ENCODE assay signal across 14 cellular contexts in the genomic region with DNA sequence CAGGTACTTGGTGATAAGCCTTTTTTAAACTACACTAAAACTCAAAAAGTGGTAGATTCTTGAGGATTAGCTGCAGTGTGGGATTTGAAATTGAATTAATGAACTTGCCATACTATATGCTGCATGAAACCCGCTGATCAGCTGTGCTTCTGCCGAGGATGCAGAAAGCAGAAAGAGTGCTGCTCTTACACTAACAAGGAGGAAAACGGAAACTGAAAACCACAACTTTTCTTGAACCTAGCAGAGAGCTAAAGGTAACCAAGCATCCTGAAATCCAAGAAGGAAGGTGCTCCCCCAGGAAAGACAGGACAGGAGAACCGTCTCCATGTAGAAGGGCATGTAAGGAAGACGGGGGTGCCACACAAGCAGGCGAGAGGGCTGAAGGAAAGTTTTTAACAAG. TPM values are rescaled to one million over a fixed set of nuclear protein-coding genes. Genes with fewer than 3 reads are reported as not detected.
DNase-seq lines count a peak whose midpoint lies in the region; ATAC-seq and TF ChIP-seq lines count a peak whose summit lies in the region.
"Had no signal": no experiment of that assay in that cellular context is flagged by ENCODE, and none has a peak within 500 bp of the region (broad histone marks: within the 10 kb centered on the region; RNA-seq: fewer than 3 reads in every experiment).

No MANE protein-coding gene starts in this region.

- peaks cover 0 to 21% of the 10 kb centered on the region in 2 donors for H3K4me1 ChIP-seq in naive thymus-derived CD4-positive, alpha-beta T cell (ENCODE audit: control insufficient read depth in 2 of 2, insufficient read depth in 2 of 2, low read length in 2 of 2)
- H3K4me1 ChIP-seq: psoas muscle had no signal

- peaks cover 28% of the 10 kb centered on the region for H3K4me1 Mint-ChIP-seq in CD4-positive, alpha-beta T cell (ENCODE audit: low read depth)
- peaks cover 47% of the 10 kb centered on the region for H3K4me1 Mint-ChIP-seq in HFFc6 (ENCODE audit: low read depth)
- H3K4me1 Mint-ChIP-seq in activated T-helper 17 cell treated with anti-CD3 and anti-CD28 coated beads, Interleukin-2, amount 50 U/mL, for 72 hours = peaks cover 13% of the 10 kb centered on the region
- peaks cover 18 to 39% (median 29%) of the 10 kb centered on the region in 7 donors for H3K4me1 Mint-ChIP-seq in naive thymus-derived CD4-positive, alpha-beta T cell

- peaks cover 0 to 10% (median 0%) of the 10 kb centered on the region in 3 experiments for H3K36me3 ChIP-seq in naive thymus-derived CD4-positive, alpha-beta T cell (ENCODE audit: control insufficient read depth in 2 of 3, insufficient read depth in 3 of 3, low read length in 3 of 3)

- H3K27me3 ChIP-seq in CD4-positive, alpha-beta T cell (ENCODE audit: control insufficient read depth, insufficient read depth, low read length) = no peaks in the 10 kb centered on the region
- no peaks in the 10 kb centered on the region for H3K27me3 ChIP-seq in naive thymus-derived CD4-positive, alpha-beta T cell (ENCODE audit: control insufficient read depth in 2 of 2, insufficient read depth in 2 of 2, low read length in 2 of 2)
- H3K27me3 ChIP-seq: esophagus muscularis mucosa, heart right ventricle had no signal

- H3K27me3 Mint-ChIP-seq in CD4-positive, alpha-beta T cell = no peaks in the 10 kb centered on the region
- no peaks in the 10 kb centered on the region for H3K27me3 Mint-ChIP-seq in HFFc6 (ENCODE audit: insufficient read depth)
- H3K27me3 Mint-ChIP-seq in activated T-helper 17 cell treated with anti-CD3 and anti-CD28 coated beads, Interleukin-2, amount 50 U/mL, for 72 hours = no peaks in the 10 kb centered on the region
- no peaks in the 10 kb centered on the region for H3K27me3 Mint-ChIP-seq in naive thymus-derived CD4-positive, alpha-beta T cell

- no peak overlapping the region for H3K4me3 ChIP-seq in naive thymus-derived CD4-positive, alpha-beta T cell (ENCODE audit: low read length)
- H3K4me3 ChIP-seq: esophagus muscularis mucosa, heart right ventricle, psoas muscle had no signal

- intact Hi-C loops in CD4-positive, alpha-beta T cell (cut with DNase I, micrococcal nuclease) = no loop called here
- intact Hi-C loops in naive thymus-derived CD4-positive, alpha-beta T cell (cut with micrococcal nuclease) = loop anchor here in 1 of 2 donors (1.0 kb wide), 1 partner anchor 269 kb away; no protein-coding TSS in a partner anchor

- TF ChIP-seq CTCF in CD4-positive, alpha-beta T cell (IDR thresholded peaks at IDR 0.05) = no peak
- TF ChIP-seq CTCF in HFFc6 (IDR thresholded peaks at IDR 0.05) = no peak

- DNase-seq in CD4-positive, alpha-beta T cell = no peak
- DNase-seq in HFFc6 = no peak
- DNase-seq in naive thymus-derived CD4-positive, alpha-beta T cell = peak in 5 of 9 donors; percentile 6 to 21 (median 11)
- no peak for DNase-seq in islet precursor cell
- no peak for DNase-seq in KBM-7
- no peak for DNase-seq in DMS153 (lab: John Stamatoyannopoulos, UW)
- DNase-seq: anterior cingulate cortex, heart right ventricle, psoas muscle, substantia nigra had no signal

- peak overlapping the region; percentile 52 for H3K27ac Mint-ChIP-seq in CD4-positive, alpha-beta T cell
- peak overlapping the region; percentile 69; the same call in 1 of the 2 replicates for H3K27ac Mint-ChIP-seq in HFFc6
- peak overlapping the region; percentile 15 for H3K27ac Mint-ChIP-seq in activated T-helper 17 cell treated with anti-CD3 and anti-CD28 coated beads, Interleukin-2, amount 50 U/mL, for 72 hours
- peak overlapping the region in 8 of 9 donors; percentile 3 to 85 (median 52) for H3K27ac Mint-ChIP-seq in naive thymus-derived CD4-positive, alpha-beta T cell

- peak overlapping the region; percentile 1 for H3K4me3 Mint-ChIP-seq in CD4-positive, alpha-beta T cell
- H3K4me3 Mint-ChIP-seq in HFFc6 = peak overlapping the region; percentile 8; the same call in 1 of the 2 replicates
- H3K4me3 Mint-ChIP-seq in activated T-helper 17 cell treated with anti-CD3 and anti-CD28 coated beads, Interleukin-2, amount 50 U/mL, for 72 hours = peak overlapping the region; percentile 2
- H3K4me3 Mint-ChIP-seq in naive thymus-derived CD4-positive, alpha-beta T cell = peak overlapping the region; percentile 1 to 81 (median 54)

- POLR2A ChIA-PET in CD4-positive, alpha-beta T cell (lab: Charles Lee) = interaction anchor here (0.6 to 1.1 kb wide), 2 partner anchors 197 to 270 kb away, joined by 3 read pairs; no protein-coding TSS in a partner anchor
- POLR2A ChIA-PET in naive thymus-derived CD4-positive, alpha-beta T cell (lab: Charles Lee) = no interaction called here

- H3K36me3 Mint-ChIP-seq in CD4-positive, alpha-beta T cell (ENCODE audit: low read depth) = peaks cover 49% of the 10 kb centered on the region
- peaks cover 56% of the 10 kb centered on the region for H3K36me3 Mint-ChIP-seq in HFFc6 (ENCODE audit: low read depth)
- peaks cover 52% of the 10 kb centered on the region for H3K36me3 Mint-ChIP-seq in activated T-helper 17 cell treated with anti-CD3 and anti-CD28 coated beads, Interleukin-2, amount 50 U/mL, for 72 hours (ENCODE audit: low read depth)
- peaks cover 0 to 27% (median 14%) of the 10 kb centered on the region in 5 donors for H3K36me3 Mint-ChIP-seq in naive thymus-derived CD4-positive, alpha-beta T cell

- H3K9me3 Mint-ChIP-seq in CD4-positive, alpha-beta T cell = no peaks in the 10 kb centered on the region
- H3K9me3 Mint-ChIP-seq in HFFc6 = peaks cover 4% of the 10 kb centered on the region; the same call in 1 of the 2 replicates
- H3K9me3 Mint-ChIP-seq in activated T-helper 17 cell treated with anti-CD3 and anti-CD28 coated beads, Interleukin-2, amount 50 U/mL, for 72 hours = no peaks in the 10 kb centered on the region
- H3K9me3 Mint-ChIP-seq in naive thymus-derived CD4-positive, alpha-beta T cell = no peaks in the 10 kb centered on the region

- no peak overlapping the region for H3K27ac ChIP-seq in CD4-positive, alpha-beta T cell (ENCODE audit: low read depth, low read length)
- peak overlapping the region; percentile 14 for H3K27ac ChIP-seq in naive thymus-derived CD4-positive, alpha-beta T cell (ENCODE audit: low read depth, low read length)
- H3K27ac ChIP-seq: esophagus muscularis mucosa, psoas muscle had no signal

- in situ Hi-C loops in KBM-7 (cut with MboI; ENCODE audit: low pct_unique_long_range_greater_than_20kb, low sequenced_read_pairs) = no loop called here

- CTCF ChIA-PET in CD4-positive, alpha-beta T cell (lab: Charles Lee) = no interaction called here
- CTCF ChIA-PET in naive thymus-derived CD4-positive, alpha-beta T cell (lab: Charles Lee) = interaction anchor here (0.7 kb wide), 1 partner anchor 299 kb away, joined by 3 read pairs; no protein-coding TSS in a partner anchor

- ATAC-seq in CD4-positive, alpha-beta T cell (ENCODE audit: poor library complexity) = no peak
- ATAC-seq in activated T-helper 17 cell treated with anti-CD3 and anti-CD28 coated beads, Interleukin-2, amount 50 U/mL, for 72 hours (replicated peaks) = peak; percentile 35
- no peak for ATAC-seq in naive thymus-derived CD4-positive, alpha-beta T cell
- no peak for ATAC-seq in esophagus mucosa
- ATAC-seq: heart right ventricle, Panc1, psoas muscle had no signal

- no peaks in the 10 kb centered on the region for H3K9me3 ChIP-seq in CD4-positive, alpha-beta T cell (ENCODE audit: control insufficient read depth, low read length)
- H3K9me3 ChIP-seq in naive thymus-derived CD4-positive, alpha-beta T cell (ENCODE audit: control insufficient read depth in 2 of 3, low read length in 3 of 3) = no peaks in the 10 kb centered on the region
- H3K9me3 ChIP-seq: esophagus muscularis mucosa, heart right ventricle, psoas muscle had no signal

RNA-seq across cellular contexts. Expression of a gene that starts 32.5 kb away (rescaled TPM):
- total RNA-seq in CD4-positive, alpha-beta T cell = 10 to 100 TPM; 54.0 to 57.0 TPM
- total RNA-seq in HFFc6 (2021; fragmentation: NEBNext Ultra II Directional; extraction: Animal tissue kit (Norgen Biotek cat#: 25700)) = 10 to 100 TPM; 85.3 to 91.0 (median 87.9) TPM
- total RNA-seq in activated T-helper 17 cell treated with anti-CD3 and anti-CD28 coated beads, Interleukin-2, amount 50 U/mL, for 72 hours = 10 to 100 TPM; 38.3 to 53.3 TPM
- 10 to 100 TPM; 78.9 to 98.8 (median 81.2) TPM for total RNA-seq in naive thymus-derived CD4-positive, alpha-beta T cell
- 10 to 100 TPM; 10.2 to 12.1 TPM for polyA plus RNA-seq in naive thymus-derived CD4-positive, alpha-beta T cell
- total RNA-seq in esophagus mucosa = 58.3 TPM

RNA-seq across cellular contexts. Expression of a gene that starts 50.2 kb away (rescaled TPM):
- total RNA-seq in CD4-positive, alpha-beta T cell = under 1 TPM; 0.63 to 0.75 TPM
- total RNA-seq in HFFc6 (2021; fragmentation: NEBNext Ultra II Directional; extraction: Animal tissue kit (Norgen Biotek cat#: 25700)) = 10 to 100 TPM; 28.2 to 35.8 (median 34.5) TPM
- 10 to 100 TPM; 15.0 to 22.0 TPM for total RNA-seq in activated T-helper 17 cell treated with anti-CD3 and anti-CD28 coated beads, Interleukin-2, amount 50 U/mL, for 72 hours
- total RNA-seq in naive thymus-derived CD4-positive, alpha-beta T cell = 10 to 100 TPM in 1 of 5 experiments, 1 to 10 TPM in 2, under 1 TPM in 2; 0.54 to 21.5 (median 1.2) TPM
- polyA plus RNA-seq in naive thymus-derived CD4-positive, alpha-beta T cell = under 1 TPM in 1 of 2 donors, not detected in 1; 0.36 TPM
- total RNA-seq in esophagus mucosa = 29.6 TPM

Comparison
In these comparisons a context has a peak if more than half of its experiments do, and no peak if none do; other contexts are left out.
1. DNase-seq: peak in naive thymus-derived CD4-positive, alpha-beta T cell (5 of 9); none in CD4-positive, alpha-beta T cell (0 of 10), HFFc6 (single experiment), islet precursor cell (single experiment), KBM-7 (single experiment) and DMS153 (single experiment).
2. H3K27ac Mint-ChIP-seq: peak in every context shown above with its lines; median percentile 69 in HFFc6; 52 in CD4-positive, alpha-beta T cell; 52 in naive thymus-derived CD4-positive, alpha-beta T cell; 15 in activated T-helper 17 cell treated with anti-CD3 and anti-CD28 coated beads, Interleukin-2, amount 50 U/mL, for 72 hours.
3. H3K4me3 Mint-ChIP-seq: peak in every context shown above with its lines; median percentile 54 in naive thymus-derived CD4-positive, alpha-beta T cell; 8 in HFFc6; 2 in activated T-helper 17 cell treated with anti-CD3 and anti-CD28 coated beads, Interleukin-2, amount 50 U/mL, for 72 hours; 1 in CD4-positive, alpha-beta T cell.